ENCODE assay signal across 8 cellular contexts in genomic region chr18:62183578-62184195, GRCh38. TPM values are rescaled to one million over a fixed set of nuclear protein-coding genes. Genes with fewer than 3 reads are reported as not detected.
A peak's percentile ranks its signal among the peaks of the same experiment; 100 is the strongest.
DNase-seq lines count a peak whose midpoint lies in the region; ATAC-seq and TF ChIP-seq lines count a peak whose summit lies in the region.

No MANE protein-coding gene starts in this region.

- H3K27me3 Mint-ChIP-seq in activated T-cell treated with anti-CD3 and anti-CD28 coated beads, Interleukin-2, amount 50 U/mL, for 24 hours: no peaks in the 10 kb centered on the region
- H3K27me3 Mint-ChIP-seq in effector memory CD8-positive, alpha-beta T cell: no peaks in the 10 kb centered on the region
- no peaks in the 10 kb centered on the region for H3K27me3 Mint-ChIP-seq in neural crest cell (ENCODE audit: low read depth)

- no peak overlapping the region for H3K27ac Mint-ChIP-seq in activated T-cell treated with anti-CD3 and anti-CD28 coated beads, Interleukin-2, amount 50 U/mL, for 24 hours
- no peak overlapping the region for H3K27ac Mint-ChIP-seq in effector memory CD8-positive, alpha-beta T cell
- H3K27ac Mint-ChIP-seq in neural crest cell (ENCODE audit: unreplicated experiment): no peak overlapping the region

- ATAC-seq in effector memory CD8-positive, alpha-beta T cell (replicated peaks): no peak
- no peak for ATAC-seq in GM18519 (IDR thresholded peaks at IDR 0.05; ENCODE audit: low FRiP score, unreplicated experiment)

- H3K9me3 Mint-ChIP-seq in activated T-cell treated with anti-CD3 and anti-CD28 coated beads, Interleukin-2, amount 50 U/mL, for 24 hours: no peaks in the 10 kb centered on the region
- no peaks in the 10 kb centered on the region for H3K9me3 Mint-ChIP-seq in effector memory CD8-positive, alpha-beta T cell
- H3K9me3 Mint-ChIP-seq in neural crest cell: no peaks in the 10 kb centered on the region

- no peak overlapping the region for H3K4me3 Mint-ChIP-seq in activated T-cell treated with anti-CD3 and anti-CD28 coated beads, Interleukin-2, amount 50 U/mL, for 24 hours
- no peak overlapping the region for H3K4me3 Mint-ChIP-seq in effector memory CD8-positive, alpha-beta T cell
- H3K4me3 Mint-ChIP-seq in neural crest cell: no peak overlapping the region

- peaks cover 30% of the 10 kb centered on the region for H3K4me1 Mint-ChIP-seq in activated T-cell treated with anti-CD3 and anti-CD28 coated beads, Interleukin-2, amount 50 U/mL, for 24 hours (ENCODE audit: low read depth)
- peaks cover 16 to 28% of the 10 kb centered on the region in 2 donors for H3K4me1 Mint-ChIP-seq in effector memory CD8-positive, alpha-beta T cell (ENCODE audit: low read depth in 2 of 2)
- H3K4me1 Mint-ChIP-seq in neural crest cell: peaks cover 29% of the 10 kb centered on the region

- peak; percentile 94 for TF ChIP-seq CTCF in neural crest cell (conservative IDR thresholded peaks at IDR 0.05)

- peaks cover 22% of the 10 kb centered on the region for H3K36me3 Mint-ChIP-seq in activated T-cell treated with anti-CD3 and anti-CD28 coated beads, Interleukin-2, amount 50 U/mL, for 24 hours (ENCODE audit: low read depth)
- peaks cover 16% of the 10 kb centered on the region for H3K36me3 Mint-ChIP-seq in effector memory CD8-positive, alpha-beta T cell (ENCODE audit: insufficient read depth)
- H3K36me3 Mint-ChIP-seq in neural crest cell (ENCODE audit: low read depth): no peaks in the 10 kb centered on the region

- peak; percentile 16 for DNase-seq in activated T-cell treated with anti-CD3 and anti-CD28 coated beads for 1 hour (ENCODE audit: low read depth)
- DNase-seq in activated T-cell treated with anti-CD3 and anti-CD28 coated beads, Interleukin-2, amount 50 U/mL, for 24 hours: no peak
- DNase-seq in NAMALWA (ENCODE audit: low spot score): peak; percentile 79
- peak; percentile 5 for DNase-seq in T1000 (lab: John Stamatoyannopoulos, UW)
- peak; percentile 51 to 58 (median 55) for DNase-seq in effector memory CD8-positive, alpha-beta T cell
- DNase-seq in neural crest cell (ENCODE audit: low read depth, low spot score): peak; percentile 29
- no peak for DNase-seq in HPDE6-E6E7 (ENCODE audit: extremely low spot score)

RNA-seq across cellular contexts. Expression of gene PIGN, which starts 3.2 kb away (rescaled TPM):
- 23.2 and 24.1 TPM in 2 replicates for total RNA-seq in neural crest cell

RNA-seq across cellular contexts. Expression of gene RELCH, which starts 3.4 kb away (rescaled TPM):
- 21.2 and 22.4 TPM in 2 replicates for total RNA-seq in neural crest cell

Comparison
In these comparisons a context has a peak if more than half of its experiments do, and no peak if none do; other contexts are left out.
1. DNase-seq: peak in activated T-cell treated with anti-CD3 and anti-CD28 coated beads for 1 hour (single experiment), NAMALWA (single experiment), T1000 (single experiment), effector memory CD8-positive, alpha-beta T cell (3 of 3) and neural crest cell (single experiment); none in activated T-cell treated with anti-CD3 and anti-CD28 coated beads, Interleukin-2, amount 50 U/mL, for 24 hours (single experiment) and HPDE6-E6E7 (single experiment).